ENCODE assay signal across 2 cellular contexts in the genomic region with DNA sequence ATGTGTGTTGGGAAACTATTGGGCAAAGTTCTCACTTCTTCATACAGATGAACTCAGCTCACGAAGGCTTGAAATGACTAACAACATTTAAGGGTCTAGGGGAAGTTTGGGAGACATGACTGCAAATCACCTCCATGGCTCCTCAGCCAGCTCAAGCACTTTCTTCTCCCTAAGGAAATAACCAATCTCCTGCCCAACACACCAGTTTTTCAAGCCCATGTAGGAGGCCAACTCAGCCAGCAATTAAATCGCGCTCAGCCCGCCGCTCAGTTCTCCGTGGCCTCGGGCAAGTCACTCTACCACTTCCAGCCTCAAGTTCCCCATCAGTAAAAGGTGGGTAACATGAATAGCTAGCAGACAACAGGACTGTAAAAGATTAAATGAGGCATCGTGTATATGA.
TF ChIP-seq lines count a peak whose summit lies in the region.

No MANE protein-coding gene starts in this region.

TF ChIP-seq in SK-N-SH, 30 proteins besides CTCF, POLR2A, EP300 and RAD21 (continued from another document):
- TF ChIP-seq, protein P1, sequence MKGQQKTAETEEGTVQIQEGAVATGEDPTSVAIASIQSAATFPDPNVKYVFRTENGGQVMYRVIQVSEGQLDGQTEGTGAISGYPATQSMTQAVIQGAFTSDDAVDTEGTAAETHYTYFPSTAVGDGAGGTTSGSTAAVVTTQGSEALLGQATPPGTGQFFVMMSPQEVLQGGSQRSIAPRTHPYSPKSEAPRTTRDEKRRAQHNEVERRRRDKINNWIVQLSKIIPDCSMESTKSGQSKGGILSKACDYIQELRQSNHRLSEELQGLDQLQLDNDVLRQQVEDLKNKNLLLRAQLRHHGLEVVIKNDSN (IDR thresholded peaks at IDR 0.05; ENCODE audit: borderline replicate concordance, low read depth) = no peak
- TF ChIP-seq RFX5 (IDR thresholded peaks at IDR 0.05; ENCODE audit: low read length) (no peak), TEAD4 (IDR thresholded peaks at IDR 0.05; ENCODE audit: borderline replicate concordance, insufficient read depth) (no peak), JUND (IDR thresholded peaks at IDR 0.05) (no peak), FOXM1 (IDR thresholded peaks at IDR 0.05; ENCODE audit: low read depth) (no peak), TAF1 (IDR thresholded peaks at IDR 0.05; ENCODE audit: borderline replicate concordance, low read depth, low read length) (no peak), PBX3 (IDR thresholded peaks at IDR 0.05) (no peak)

TF ChIP-seq in SK-N-SH treated with all-trans-retinoic acid at 6 μM for 48 hours, 23 proteins besides CTCF, POLR2A, EP300 and RAD21 (continued from another document):
- TF ChIP-seq TSHZ2 (CRISPR knock-in tag; IDR thresholded peaks at IDR 0.05) (no peak), ARNTL (CRISPR knock-in tag; IDR thresholded peaks at IDR 0.05; ENCODE audit: borderline replicate concordance, low read depth) (no peak), PPARA (CRISPR knock-in tag; IDR thresholded peaks at IDR 0.05; ENCODE audit: borderline replicate concordance) (no peak), ZFP30 (CRISPR knock-in tag; IDR thresholded peaks at IDR 0.05) (no peak), TCF4 (CRISPR knock-in tag; IDR thresholded peaks at IDR 0.05; ENCODE audit: borderline replicate concordance) (no peak), ZNF565 (CRISPR knock-in tag; conservative IDR thresholded peaks at IDR 0.05; ENCODE audit: low read depth) (no peak), ESRRG (CRISPR knock-in tag; IDR thresholded peaks at IDR 0.05) (no peak), CSDC2 (CRISPR knock-in tag; IDR thresholded peaks at IDR 0.05) (no peak), CREB5 (CRISPR knock-in tag; IDR thresholded peaks at IDR 0.05; ENCODE audit: low read depth) (no peak), SNAI2 (CRISPR knock-in tag; IDR thresholded peaks at IDR 0.05) (no peak), ZNF8 (CRISPR knock-in tag; IDR thresholded peaks at IDR 0.05) (no peak)
